Comparison of ENCODE assay signal across 11 cellular contexts in the genomic region with DNA sequence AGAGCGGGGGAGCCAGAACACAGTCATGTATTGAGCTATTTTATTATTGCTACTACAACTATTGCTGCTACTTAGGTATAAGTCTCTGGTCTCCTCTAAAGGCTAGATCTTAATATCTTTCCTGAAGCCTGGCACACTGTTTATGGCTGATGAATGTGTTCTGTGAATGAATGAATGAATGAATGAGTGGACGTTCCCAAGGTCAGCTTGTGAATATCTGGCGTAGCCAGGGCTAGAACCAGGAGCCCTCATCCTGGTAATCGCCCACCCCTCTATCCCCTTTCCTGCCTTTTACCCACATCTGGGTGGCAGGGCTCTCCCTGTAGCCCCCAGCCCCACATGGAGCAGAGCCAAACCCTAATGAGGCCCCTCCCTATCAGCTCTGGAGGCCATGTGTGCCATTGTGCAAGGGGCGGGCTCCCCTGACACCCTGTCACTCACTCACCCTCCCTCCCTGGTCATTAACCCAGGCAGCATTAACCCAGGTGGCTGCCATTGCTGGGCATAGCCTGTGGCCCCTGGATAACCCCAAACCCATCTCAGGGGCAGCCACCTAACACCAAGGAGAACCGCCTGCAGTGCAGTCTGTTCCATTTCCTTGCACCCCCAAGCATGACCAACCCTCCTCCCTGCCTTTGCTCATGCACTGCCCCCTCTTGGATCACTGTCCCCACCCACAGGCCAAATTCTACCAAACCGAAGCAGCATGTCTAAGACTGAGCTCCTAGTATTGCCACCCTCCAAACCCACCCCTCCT. TPM values are rescaled to one million over a fixed set of nuclear protein-coding genes. Genes with fewer than 3 reads are reported as not detected.
DNase-seq lines count a peak whose midpoint lies in the region; ATAC-seq and FAIRE-seq lines count a peak whose summit lies in the region.
"Had no signal": no experiment of that assay in that cellular context is flagged by ENCODE, and none has a peak within 500 bp of the region (broad histone marks: within the 10 kb centered on the region; RNA-seq: fewer than 3 reads in every experiment).

No MANE protein-coding gene starts in this region.

- no peaks in the 10 kb centered on the region for H3K36me3 ChIP-seq in CD4-positive, alpha-beta memory T cell (ENCODE audit: insufficient read depth, low read length)
- peaks cover 0 to 18% (median 6%) of the 10 kb centered on the region in 3 experiments for H3K36me3 ChIP-seq in naive thymus-derived CD4-positive, alpha-beta T cell (ENCODE audit: control insufficient read depth in 2 of 3, insufficient read depth in 3 of 3, low read length in 3 of 3)

- H3K27me3 Mint-ChIP-seq in CD4-positive, alpha-beta memory T cell: no peaks in the 10 kb centered on the region
- no peaks in the 10 kb centered on the region for H3K27me3 Mint-ChIP-seq in activated T-helper 2 cell treated with anti-CD3 and anti-CD28 coated beads, Interferon-gamma antibody, Interleukin-2, Interleukin-4, amounts not matched to agents 10 μg/mL and 5 μg/mL and 100 μg/mL, durations not matched to agents 14 hours and 24 hours and 36 hours (ENCODE audit: low read depth)
- H3K27me3 Mint-ChIP-seq in naive thymus-derived CD4-positive, alpha-beta T cell: no peaks in the 10 kb centered on the region

- no peak for ATAC-seq in naive thymus-derived CD4-positive, alpha-beta T cell
- ATAC-seq in HG03521 (IDR thresholded peaks at IDR 0.05; ENCODE audit: unreplicated experiment) (no peak), GM19452 (IDR thresholded peaks at IDR 0.05; ENCODE audit: unreplicated experiment) (no peak), GM19397 (IDR thresholded peaks at IDR 0.05; ENCODE audit: unreplicated experiment) (no peak)
- ATAC-seq: left colon, sciatic nerve had no signal

- peak overlapping the region in 1 of 2 donors; percentile 78 for H3K4me3 ChIP-seq in CD4-positive, alpha-beta memory T cell (ENCODE audit: low read length in 2 of 2)
- peak overlapping the region; percentile 63 for H3K4me3 ChIP-seq in naive thymus-derived CD4-positive, alpha-beta T cell (ENCODE audit: low read length)

- intact Hi-C loops in CD4-positive, alpha-beta memory T cell (cut with micrococcal nuclease): loop anchor here (5.0 to 10.0 kb wide), 4 partner anchors 118 to 535 kb away; partner anchors contain the start of gene WHRN
- intact Hi-C loops in activated T-helper 2 cell treated with anti-CD3 and anti-CD28 coated beads, Interferon-gamma antibody, Interleukin-2, Interleukin-4, amounts not matched to agents 10 μg/mL and 5 μg/mL and 100 μg/mL, durations not matched to agents 14 hours and 24 hours and 36 hours (cut with micrococcal nuclease): loop anchor here (10.0 kb wide), 3 partner anchors 505 to 875 kb away; no protein-coding TSS in a partner anchor
- intact Hi-C loops in naive thymus-derived CD4-positive, alpha-beta T cell (cut with micrococcal nuclease): loop anchor here (5.0 to 10.0 kb wide), 6 partner anchors 223 to 1165 kb away; partner anchors contain the start of genes TMEM268 (in 2 of the 2), C9orf43 (in 1 of the 2), COL27A1 (in 1 of the 2) and FKBP15 (in 1 of the 2)

- peaks cover 0 to 2% (median 0%) of the 10 kb centered on the region in 8 donors for H3K9me3 Mint-ChIP-seq in CD4-positive, alpha-beta memory T cell
- H3K9me3 Mint-ChIP-seq in activated T-helper 2 cell treated with anti-CD3 and anti-CD28 coated beads, Interferon-gamma antibody, Interleukin-2, Interleukin-4, amounts not matched to agents 10 μg/mL and 5 μg/mL and 100 μg/mL, durations not matched to agents 14 hours and 24 hours and 36 hours: no peaks in the 10 kb centered on the region
- peaks cover 0 to 4% (median 0%) of the 10 kb centered on the region in 11 donors for H3K9me3 Mint-ChIP-seq in naive thymus-derived CD4-positive, alpha-beta T cell

- peak; percentile 70 for FAIRE-seq in GM18507 (lab: Jason Lieb, UNC)

- no peaks in the 10 kb centered on the region for H3K27me3 ChIP-seq in CD4-positive, alpha-beta memory T cell (ENCODE audit: insufficient read depth, low read length)
- no peaks in the 10 kb centered on the region for H3K27me3 ChIP-seq in naive thymus-derived CD4-positive, alpha-beta T cell (ENCODE audit: control insufficient read depth in 2 of 2, insufficient read depth in 2 of 2, low read length in 2 of 2)

- H3K4me1 Mint-ChIP-seq in CD4-positive, alpha-beta memory T cell: peaks cover 41 to 89% (median 62%) of the 10 kb centered on the region in 4 donors
- H3K4me1 Mint-ChIP-seq in activated T-helper 2 cell treated with anti-CD3 and anti-CD28 coated beads, Interferon-gamma antibody, Interleukin-2, Interleukin-4, amounts not matched to agents 10 μg/mL and 5 μg/mL and 100 μg/mL, durations not matched to agents 14 hours and 24 hours and 36 hours (ENCODE audit: low read depth): peaks cover 60% of the 10 kb centered on the region
- H3K4me1 Mint-ChIP-seq in naive thymus-derived CD4-positive, alpha-beta T cell: peaks cover 62 to 79% (median 70%) of the 10 kb centered on the region in 7 donors

- no peaks in the 10 kb centered on the region for H3K9me3 ChIP-seq in CD4-positive, alpha-beta memory T cell (ENCODE audit: control insufficient read depth in 1 of 2, low read length in 2 of 2)
- no peaks in the 10 kb centered on the region for H3K9me3 ChIP-seq in naive thymus-derived CD4-positive, alpha-beta T cell (ENCODE audit: control insufficient read depth in 2 of 3, low read length in 3 of 3)

- peak overlapping the region; percentile 95 to 100 (median 97) for H3K4me3 Mint-ChIP-seq in CD4-positive, alpha-beta memory T cell
- H3K4me3 Mint-ChIP-seq in activated T-helper 2 cell treated with anti-CD3 and anti-CD28 coated beads, Interferon-gamma antibody, Interleukin-2, Interleukin-4, amounts not matched to agents 10 μg/mL and 5 μg/mL and 100 μg/mL, durations not matched to agents 14 hours and 24 hours and 36 hours (ENCODE audit: low read depth): peak overlapping the region; percentile 99
- peak overlapping the region; percentile 89 to 100 (median 96) for H3K4me3 Mint-ChIP-seq in naive thymus-derived CD4-positive, alpha-beta T cell

- H3K27ac Mint-ChIP-seq in CD4-positive, alpha-beta memory T cell: peak overlapping the region; percentile 96 to 99 (median 97)
- H3K27ac Mint-ChIP-seq in activated T-helper 2 cell treated with anti-CD3 and anti-CD28 coated beads, Interferon-gamma antibody, Interleukin-2, Interleukin-4, amounts not matched to agents 10 μg/mL and 5 μg/mL and 100 μg/mL, durations not matched to agents 14 hours and 24 hours and 36 hours: peak overlapping the region; percentile 99
- H3K27ac Mint-ChIP-seq in naive thymus-derived CD4-positive, alpha-beta T cell: peak overlapping the region; percentile 88 to 100 (median 96)

- POLR2A ChIA-PET in CD4-positive, alpha-beta memory T cell (lab: Charles Lee; ENCODE audit: partially characterized antibody): interaction anchor here (1.2 to 29.4 kb wide), 8 partner anchors 8 to 202 kb away, joined by 3 to 1614 read pairs (median 11); partner anchors contain the start of gene ATP6V1G1
- POLR2A ChIA-PET in naive thymus-derived CD4-positive, alpha-beta T cell (lab: Charles Lee): interaction anchor here (0.7 to 33.2 kb wide), 7 partner anchors 8 to 227 kb away, joined by 3 to 978 read pairs (median 6); no protein-coding TSS in a partner anchor

- H3K27ac ChIP-seq in CD4-positive, alpha-beta memory T cell (ENCODE audit: low read depth, low read length): peak overlapping the region; percentile 88
- peak overlapping the region; percentile 87 for H3K27ac ChIP-seq in naive thymus-derived CD4-positive, alpha-beta T cell (ENCODE audit: low read depth, low read length)

- peaks cover 34 to 49% of the 10 kb centered on the region in 2 donors for H3K36me3 Mint-ChIP-seq in CD4-positive, alpha-beta memory T cell
- H3K36me3 Mint-ChIP-seq in activated T-helper 2 cell treated with anti-CD3 and anti-CD28 coated beads, Interferon-gamma antibody, Interleukin-2, Interleukin-4, amounts not matched to agents 10 μg/mL and 5 μg/mL and 100 μg/mL, durations not matched to agents 14 hours and 24 hours and 36 hours (ENCODE audit: low read depth): peaks cover 78% of the 10 kb centered on the region
- peaks cover 8 to 59% (median 16%) of the 10 kb centered on the region in 5 donors for H3K36me3 Mint-ChIP-seq in naive thymus-derived CD4-positive, alpha-beta T cell

- H3K4me1 ChIP-seq in CD4-positive, alpha-beta memory T cell (ENCODE audit: insufficient read depth, low read length): peaks cover 77% of the 10 kb centered on the region
- peaks cover 61 to 71% of the 10 kb centered on the region in 2 donors for H3K4me1 ChIP-seq in naive thymus-derived CD4-positive, alpha-beta T cell (ENCODE audit: control insufficient read depth in 2 of 2, insufficient read depth in 2 of 2, low read length in 2 of 2)

- CTCF ChIA-PET in CD4-positive, alpha-beta memory T cell (lab: Charles Lee; ENCODE audit: partially characterized antibody): interaction anchor here (1.0 to 7.6 kb wide), 10 partner anchors 6 to 263 kb away, joined by 3 to 84 read pairs (median 10); no protein-coding TSS in a partner anchor
- CTCF ChIA-PET in naive thymus-derived CD4-positive, alpha-beta T cell (lab: Charles Lee): interaction anchor here (0.8 to 2.0 kb wide), 4 partner anchors 16 to 117 kb away, joined by 3 to 7 read pairs (median 4); no protein-coding TSS in a partner anchor

- DNase-seq in CD4-positive, alpha-beta memory T cell: peak in 1 of 5 donors; percentile 38
- DNase-seq in GM18507 (ENCODE audit: extremely low spot score, insufficient read length, low read depth): no peak
- no peak for DNase-seq in activated T-helper 2 cell treated with anti-CD3 and anti-CD28 coated beads, Interferon-gamma antibody, Interleukin-2, Interleukin-4, amounts not matched to agents 10 μg/mL and 5 μg/mL and 100 μg/mL, durations not matched to agents 14 hours and 24 hours and 36 hours (ENCODE audit: low spot score)
- DNase-seq in naive thymus-derived CD4-positive, alpha-beta T cell: no peak
- no peak for DNase-seq in amniotic stem cell (lab: John Stamatoyannopoulos, UW)
- DNase-seq: IMR-90, left colon had no signal

RNA-seq across cellular contexts. Expression of gene AKNA, which starts 2.0 kb away (rescaled TPM):
- total RNA-seq in CD4-positive, alpha-beta memory T cell: 100 to 1,000 TPM; 374 to 375 TPM
- 10 to 100 TPM in 1 of 2 donors, 1 to 10 TPM in 1; 1.9 to 35.6 TPM for polyA plus RNA-seq in CD4-positive, alpha-beta memory T cell
- total RNA-seq in activated T-helper 2 cell treated with anti-CD3 and anti-CD28 coated beads, Interferon-gamma antibody, Interleukin-2, Interleukin-4, amounts not matched to agents 10 μg/mL and 5 μg/mL and 100 μg/mL, durations not matched to agents 14 hours and 24 hours and 36 hours: 152 TPM in 2 replicates
- 100 to 1,000 TPM; 276 to 403 (median 375) TPM for total RNA-seq in naive thymus-derived CD4-positive, alpha-beta T cell
- polyA plus RNA-seq in naive thymus-derived CD4-positive, alpha-beta T cell: 10 to 100 TPM; 20.5 to 39.6 TPM
